Comparison of ENCODE assay signal across 17 cellular contexts in the genomic region with DNA sequence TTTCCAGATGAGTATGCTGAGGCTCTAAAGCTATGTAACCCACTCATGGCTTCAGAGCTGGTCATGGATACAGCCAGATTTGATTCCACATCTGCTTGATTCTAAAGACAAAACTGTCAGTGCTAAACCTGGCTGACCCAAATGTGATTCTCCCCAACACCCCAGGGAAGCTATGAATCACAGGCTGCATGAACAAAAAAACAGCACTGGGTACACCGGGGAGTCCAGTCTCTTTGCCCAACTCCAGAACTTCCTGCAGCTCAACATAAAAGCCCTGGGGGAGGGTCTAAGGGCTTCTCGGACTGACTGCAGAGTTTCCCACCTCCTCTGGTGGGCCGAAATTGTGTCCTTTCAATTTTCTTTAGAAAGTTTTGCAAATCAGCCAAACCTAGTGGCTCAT. TPM values are rescaled to one million over a fixed set of nuclear protein-coding genes. Genes with fewer than 3 reads are reported as not detected.
DNase-seq lines count a peak whose midpoint lies in the region; ATAC-seq, FAIRE-seq and TF ChIP-seq lines count a peak whose summit lies in the region.
"Had no signal": no experiment of that assay in that cellular context is flagged by ENCODE, and none has a peak within 500 bp of the region (broad histone marks: within the 10 kb centered on the region; RNA-seq: fewer than 3 reads in every experiment).

No MANE protein-coding gene starts in this region.

- no peaks in the 10 kb centered on the region for H3K27me3 ChIP-seq in esophagus squamous epithelium
- H3K27me3 ChIP-seq: SJCRH30 had no signal

- H3K36me3 ChIP-seq in esophagus squamous epithelium: peaks cover 0 to 56% (median 7%) of the 10 kb centered on the region in 3 donors
- H3K36me3 ChIP-seq: SJCRH30 had no signal

- H3K4me3 ChIP-seq in astrocyte of the spinal cord (ENCODE audit: low read depth, low read length): no peak overlapping the region
- H3K4me3 ChIP-seq in esophagus squamous epithelium: no peak overlapping the region
- H3K4me3 ChIP-seq: SJCRH30 had no signal

- ATAC-seq in HG03457 (IDR thresholded peaks at IDR 0.05; ENCODE audit: unreplicated experiment): no peak
- ATAC-seq: HepG2 had no signal

- WGBS in esophagus squamous epithelium, 2 donors: 40 to 100% methylated on average over 1 of the region's 3 CpGs

- TF ChIP-seq CTCF in astrocyte of the spinal cord (IDR thresholded peaks at IDR 0.05; ENCODE audit: low read depth, low read length): no peak
- TF ChIP-seq CTCF in esophagus squamous epithelium (IDR thresholded peaks at IDR 0.05): no peak

- TF ChIP-seq POLR2A in GM12892 (IDR thresholded peaks at IDR 0.05; ENCODE audit: low read depth, low read length) (no peak), esophagus squamous epithelium (IDR thresholded peaks at IDR 0.05) (no peak)

- peaks cover 11 to 72% (median 17%) of the 10 kb centered on the region in 3 donors for H3K4me1 ChIP-seq in esophagus squamous epithelium
- H3K4me1 ChIP-seq: SJCRH30 had no signal

- in situ Hi-C loops in astrocyte of the spinal cord (cut with HindIII; ENCODE audit: low sequenced_read_pairs): no loop called here

- peak; percentile 60 for FAIRE-seq in GM12892 (lab: Jason Lieb, UNC)
- FAIRE-seq: HepG2 had no signal

- H3K27ac ChIP-seq in esophagus squamous epithelium: peak overlapping the region in 1 of 4 donors; percentile 13
- H3K27ac ChIP-seq: C4-2B, SJCRH30 had no signal

- no peak for DNase-seq in GM12892 (ENCODE audit: insufficient read length)
- DNase-seq in LHCN-M2 (ENCODE audit: low read depth): peak; percentile 13
- peak; percentile 51 for DNase-seq in astrocyte of the spinal cord (ENCODE audit: low read depth, low spot score)
- peak; percentile 67 for DNase-seq in smooth muscle cell of the brain vasculature (ENCODE audit: low read depth, low spot score)
- DNase-seq in midbrain (lab: John Stamatoyannopoulos, UW): no peak
- DNase-seq in esophagus squamous epithelium (lab: John Stamatoyannopoulos, UW): no peak
- DNase-seq: DMS79, H9, KBM-7, NCI-H1092, NCI-H1436 treated with DMSO at 0.1 percent for 48 hours, NCI-H345, NCI-H524 treated with DMSO at 0.1 percent for 48 hours, SJCRH30 had no signal

- no peaks in the 10 kb centered on the region for H3K9me3 ChIP-seq in esophagus squamous epithelium
- H3K9me3 ChIP-seq: SJCRH30 had no signal

- intact Hi-C loops in esophagus squamous epithelium (cut with DNase I): no loop called here

RNA-seq across cellular contexts. Expression of gene PLPP3, which starts 59.2 kb away (rescaled TPM):
- 0.36 TPM for polyA plus RNA-seq in GM12892 (2012; ENCODE audit: missing spikeins)
- total RNA-seq in LHCN-M2 (2014; rRNA removed): 49.5 and 50.3 TPM in 2 replicates
- polyA plus RNA-seq in LHCN-M2 (2012): 27.1 TPM
- total RNA-seq in esophagus squamous epithelium: 100 to 1,000 TPM in 1 of 4 donors, 10 to 100 TPM in 3; 16.5 to 116 (median 33.5) TPM
- total RNA-seq: SJCRH30 had no signal

Comparison
In these comparisons a context has a peak if more than half of its experiments do, and no peak if none do; other contexts are left out.
1. DNase-seq: peak in LHCN-M2 (single experiment), astrocyte of the spinal cord (single experiment) and smooth muscle cell of the brain vasculature (single experiment); none in GM12892 (single experiment), midbrain (single experiment) and esophagus squamous epithelium (single experiment).